In genomic region chr3:187104956-187105355, GRCh38 we compare ENCODE assay signal across 23 cellular contexts. TPM values are rescaled to one million over a fixed set of nuclear protein-coding genes. Genes with fewer than 3 reads are reported as not detected.
DNase-seq lines count a peak whose midpoint lies in the region; ATAC-seq and TF ChIP-seq lines count a peak whose summit lies in the region.
"Had no signal": no experiment of that assay in that cellular context is flagged by ENCODE, and none has a peak within 500 bp of the region (broad histone marks: within the 10 kb centered on the region; RNA-seq: fewer than 3 reads in every experiment).

No MANE protein-coding gene starts in this region.

- intact Hi-C loops in body of pancreas (cut with DNase I), result no loop called here

- no peaks in the 10 kb centered on the region for H3K27me3 ChIP-seq in body of pancreas
- H3K27me3 ChIP-seq: right lobe of liver had no signal

- peak overlapping the region in 2 of 3 experiments; percentile 78 to 86 for H3K27ac Mint-ChIP-seq in nephron
- H3K27ac Mint-ChIP-seq: activated CD4-positive, alpha-beta T cell treated with anti-CD3 and anti-CD28 coated beads, Interleukin-2, amount 10 ng/mL, durations not matched to agents 7 days and 5 days; activated naive CD8-positive, alpha-beta T cell; CD8-positive, alpha-beta T cell; IgD-negative memory B cell; type B pancreatic cell had no signal

- peak; percentile 10 for DNase-seq in stimulated activated CD8-positive, alpha-beta memory T cell treated with anti-CD3 and anti-CD28 coated beads, Interleukin-12 subunit alpha, Interleukin-12 subunit beta, amount 100 ng/mL, for 1 hour (ENCODE audit: low read depth)
- no peak for DNase-seq in stimulated activated CD8-positive, alpha-beta memory T cell treated with anti-CD3 and anti-CD28 coated beads, Interleukin-4, amount 100 ng/mL, for 48 hours
- DNase-seq in fibroblast of mammary gland (ENCODE audit: low read depth), result peak; percentile 73
- DNase-seq in 8988T, result no peak
- no peak for DNase-seq in body of pancreas
- DNase-seq in stimulated activated naive CD4-positive, alpha-beta T cell treated with Interleukin-2 at 50 U/mL for 16 hours (lab: John Stamatoyannopoulos, UW), result no peak
- DNase-seq: activated CD4-positive, alpha-beta T cell treated with anti-CD3 and anti-CD28 coated beads, Interleukin-2, amount 10 ng/mL, durations not matched to agents 7 days and 5 days; activated T-cell treated with anti-CD3 and anti-CD28 coated beads, Interleukin-2, amount 50 U/mL, for 4 hours; DMS79 treated with DMSO at 0.1 percent for 48 hours; NCI-H2107; NCI-H748 treated with DMSO at 0.1 percent for 48 hours; nucleus accumbens; right lobe of liver; stimulated activated CD4-positive, alpha-beta T cell treated with anti-CD3 and anti-CD28 coated beads, Interleukin-2, amount 100 ng/mL, for 48 hours had no signal

- no peak overlapping the region for H3K4me3 ChIP-seq in fibroblast of mammary gland (ENCODE audit: control insufficient read depth, low read depth, low read length)
- no peak overlapping the region for H3K4me3 ChIP-seq in body of pancreas
- H3K4me3 ChIP-seq: right lobe of liver had no signal

- peaks cover 7% of the 10 kb centered on the region for H3K4me1 ChIP-seq in body of pancreas

- H3K27me3 Mint-ChIP-seq in nephron (ENCODE audit: low read depth), result no peaks in the 10 kb centered on the region
- H3K27me3 Mint-ChIP-seq: activated CD4-positive, alpha-beta T cell treated with anti-CD3 and anti-CD28 coated beads, Interleukin-2, amount 10 ng/mL, durations not matched to agents 7 days and 5 days; activated naive CD8-positive, alpha-beta T cell; central memory CD8-positive, alpha-beta T cell; IgD-negative memory B cell; type B pancreatic cell had no signal

- H3K9me3 Mint-ChIP-seq in nephron, result no peaks in the 10 kb centered on the region
- H3K9me3 Mint-ChIP-seq: activated CD4-positive, alpha-beta T cell treated with anti-CD3 and anti-CD28 coated beads, Interleukin-2, amount 10 ng/mL, durations not matched to agents 7 days and 5 days; activated T-cell treated with anti-CD3 and anti-CD28 coated beads, Interleukin-2, amount 50 U/mL, for 4 hours; CD8-positive, alpha-beta T cell; central memory CD8-positive, alpha-beta T cell; IgD-negative memory B cell; type B pancreatic cell had no signal

- no peak for ATAC-seq in HG03025 (IDR thresholded peaks at IDR 0.05; ENCODE audit: low FRiP score, unreplicated experiment)
- no peak for ATAC-seq in body of pancreas
- ATAC-seq: activated T-cell treated with anti-CD3 and anti-CD28 coated beads, Interleukin-2, amount 50 U/mL, for 4 hours; CD8-positive, alpha-beta T cell; Panc1; right lobe of liver; SK-N-SH treated with all-trans-retinoic acid at 6 μM for 48 hours had no signal

- H3K4me3 Mint-ChIP-seq in nephron, result peak overlapping the region in 1 of 3 experiments; percentile 44
- H3K4me3 Mint-ChIP-seq: activated CD4-positive, alpha-beta T cell treated with anti-CD3 and anti-CD28 coated beads, Interleukin-2, amount 10 ng/mL, durations not matched to agents 7 days and 5 days; activated naive CD8-positive, alpha-beta T cell; activated T-cell treated with anti-CD3 and anti-CD28 coated beads, Interleukin-2, amount 50 U/mL, for 4 hours; CD8-positive, alpha-beta T cell; central memory CD8-positive, alpha-beta T cell; IgD-negative memory B cell; type B pancreatic cell had no signal

- no peaks in the 10 kb centered on the region for H3K36me3 Mint-ChIP-seq in nephron (ENCODE audit: low read depth)
- H3K36me3 Mint-ChIP-seq: activated naive CD8-positive, alpha-beta T cell; CD8-positive, alpha-beta T cell; IgD-negative memory B cell; type B pancreatic cell had no signal

- 79 to 81% methylated on average over 8 of the region's 8 CpGs for WGBS in body of pancreas, 2 donors

- H3K4me1 Mint-ChIP-seq in nephron, result peaks cover 12% of the 10 kb centered on the region

- TF ChIP-seq POLR2A in body of pancreas (IDR thresholded peaks at IDR 0.05), result no peak

- H3K27ac ChIP-seq in body of pancreas, result no peak overlapping the region
- H3K27ac ChIP-seq: right lobe of liver had no signal

- H3K9me3 ChIP-seq in body of pancreas, result no peaks in the 10 kb centered on the region
- H3K9me3 ChIP-seq: right lobe of liver had no signal

- H3K36me3 ChIP-seq in body of pancreas (replicated peaks in 1 of 2; ENCODE audit: insufficient read depth in 1 of 2, low read depth in 2 of 2), result no peaks in the 10 kb centered on the region
- H3K36me3 ChIP-seq: right lobe of liver had no signal

- no peak for TF ChIP-seq CTCF in fibroblast of mammary gland (conservative IDR thresholded peaks at IDR 0.05; ENCODE audit: control insufficient read depth, insufficient read depth, low read depth, low read length)
- TF ChIP-seq CTCF in nephron (IDR thresholded peaks at IDR 0.05; ENCODE audit: unreplicated experiment in 3 of 3), result no peak
- TF ChIP-seq CTCF in body of pancreas (IDR thresholded peaks at IDR 0.05), result no peak

RNA-seq across cellular contexts. Expression of gene RPL39L, which starts 34.3 kb away (rescaled TPM):
- total RNA-seq in body of pancreas, result 1 to 10 TPM in 1 of 2 donors, not detected in 1; 7.8 TPM

Comparison
In these comparisons a context has a peak if more than half of its experiments do, and no peak if none do; other contexts are left out.
1. DNase-seq: peak in stimulated activated CD8-positive, alpha-beta memory T cell treated with anti-CD3 and anti-CD28 coated beads, Interleukin-12 subunit alpha, Interleukin-12 subunit beta, amount 100 ng/mL, for 1 hour (single experiment) and fibroblast of mammary gland (single experiment); none in stimulated activated CD8-positive, alpha-beta memory T cell treated with anti-CD3 and anti-CD28 coated beads, Interleukin-4, amount 100 ng/mL, for 48 hours (single experiment), 8988T (single experiment), body of pancreas (0 of 4) and stimulated activated naive CD4-positive, alpha-beta T cell treated with Interleukin-2 at 50 U/mL for 16 hours (single experiment).